Comparison of ENCODE assay signal across 8 cellular contexts in the genomic region with DNA sequence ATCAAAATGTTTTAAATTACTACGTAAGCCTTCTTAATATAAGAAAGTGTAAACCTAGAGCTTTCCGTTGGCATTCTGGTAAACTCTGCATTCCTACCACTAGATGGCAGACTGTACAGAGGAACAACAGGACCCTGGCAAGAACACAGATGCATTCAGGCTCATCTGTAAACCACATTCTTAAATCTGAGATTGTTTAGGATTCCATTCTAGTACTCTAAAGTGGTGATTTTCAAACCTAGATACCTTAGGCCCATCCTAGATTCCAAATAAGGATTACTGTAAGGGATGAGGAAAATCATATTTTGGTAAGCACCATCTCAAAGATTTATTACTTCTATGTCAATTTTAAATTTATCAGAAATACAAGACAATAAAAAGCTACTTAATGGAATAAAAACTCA. TPM values are rescaled to one million over a fixed set of nuclear protein-coding genes. Genes with fewer than 3 reads are reported as not detected.
DNase-seq lines count a peak whose midpoint lies in the region; ATAC-seq, FAIRE-seq and TF ChIP-seq lines count a peak whose summit lies in the region.

No MANE protein-coding gene starts in this region.

- H3K4me2 ChIP-seq in K562 (ENCODE audit: insufficient read depth, low read length) (no peak overlapping the region), hepatocyte (peak overlapping the region; percentile 50)

- H3K9me1 ChIP-seq in K562 (ENCODE audit: control insufficient read depth, insufficient read depth, low read length) = no peaks in the 10 kb centered on the region

- TF ChIP-seq EP300 in K562 (IDR thresholded peaks at IDR 0.05; ENCODE audit: low read length) (no peak), sigmoid colon (IDR thresholded peaks at IDR 0.05) (peak in 1 of 4 donors; percentile 34)

- H4K20me1 ChIP-seq in K562 (replicated peaks; ENCODE audit: control insufficient read depth, insufficient read depth, low read length) = peaks cover 22% of the 10 kb centered on the region
- H4K20me1 ChIP-seq in hepatocyte (ENCODE audit: insufficient read depth, poor library complexity, severe bottlenecking) = peaks cover 87% of the 10 kb centered on the region

- intact Hi-C loops in K562 (cut with micrococcal nuclease) = loop anchor here (1.0 to 10.0 kb wide), 7 partner anchors 21 to 250 kb away; a partner anchor contains a TSS
- intact Hi-C loops in sigmoid colon (cut with DNase I) = loop anchor here (2.0 to 5.0 kb wide), 3 partner anchors 77 to 153 kb away; no protein-coding TSS in a partner anchor

- peak; percentile 80 to 84 for TF ChIP-seq RAD21 in K562 (CRISPR knock-in tag; conservative IDR thresholded peaks at IDR 0.05 in 1 of 2, IDR thresholded peaks at IDR 0.05 in 1 of 2)

- H3K27ac ChIP-seq in K562 (ENCODE audit: extremely low read depth, low read depth, low read length) (peak overlapping the region; percentile 45; the same call in 1 of the 3 replicates), hepatocyte (no peak overlapping the region), sigmoid colon (peak overlapping the region; percentile 52 to 74 (median 69))

- peak; percentile 63 for ATAC-seq in K562

- H3K9ac ChIP-seq in K562 (ENCODE audit: insufficient read depth in 1 of 2, low read depth in 2 of 2, low read length in 2 of 2) = peak overlapping the region in 1 of 2 experiments; percentile 15; a peak in 1 of 4 replicates

- H3K79me2 ChIP-seq in K562 (ENCODE audit: control insufficient read depth, insufficient read depth, low read length) (peaks cover 97% of the 10 kb centered on the region), hepatocyte (peaks cover 95% of the 10 kb centered on the region)

- H3K9me2 ChIP-seq in hepatocyte (replicated peaks; ENCODE audit: insufficient read depth) = no peaks in the 10 kb centered on the region

- TF ChIP-seq CTCF in K562 (IDR thresholded peaks at IDR 0.05 in 2 of 3, conservative IDR thresholded peaks at IDR 0.05 in 1 of 3; ENCODE audit: insufficient read depth in 2 of 3, low read depth in 1 of 3, low read length in 3 of 3) = peak; percentile 69 to 89 (median 78)
- peak; percentile 92 for TF ChIP-seq CTCF in hepatocyte (IDR thresholded peaks at IDR 0.05; ENCODE audit: poor library complexity)
- peak; percentile 83 to 96 (median 90) for TF ChIP-seq CTCF in sigmoid colon (IDR thresholded peaks at IDR 0.05)

- TF ChIP-seq POLR2A in K562 (conservative IDR thresholded peaks at IDR 0.05) = no peak
- TF ChIP-seq POLR2A in sigmoid colon (IDR thresholded peaks at IDR 0.05) = no peak

- no peak overlapping the region for H2AFZ ChIP-seq in K562 (ENCODE audit: low read depth, low read length)
- H2AFZ ChIP-seq in hepatocyte = no peak overlapping the region

- POLR2A ChIA-PET in K562 (lab: Yijun Ruan, JAX) = interaction anchor here (0.6 to 2.8 kb wide), 9 partner anchors 10 to 203 kb away, joined by 3 to 22 read pairs (median 4); a partner anchor contains a TSS

- in situ Hi-C loops in K562 (cut with MboI) = loop anchor here (5.0 kb wide), 1 partner anchor 160 kb away; no protein-coding TSS in a partner anchor

- H3K9me3 ChIP-seq in K562 (replicated peaks; ENCODE audit: control insufficient read depth, insufficient read depth, low read depth, low read length) = no peaks in the 10 kb centered on the region
- H3K9me3 ChIP-seq in hepatocyte (ENCODE audit: low read depth) = no peaks in the 10 kb centered on the region
- H3K9me3 ChIP-seq in sigmoid colon = no peaks in the 10 kb centered on the region

- BruUV-seq in K562 (replicated peaks; lab: Mats Ljungman, UMichigan) = no TSS peak

- DNase-seq in activated naive CD4-positive, alpha-beta T cell treated with Interleukin-2 at 50 U/mL for 16 hours = peak; percentile 28
- DNase-seq in activated naive CD4-positive, alpha-beta T cell (lab: John Stamatoyannopoulos, UW) = no peak
- peak; percentile 83 for DNase-seq in H4 (ENCODE audit: low spot score)
- peak; percentile 89 for DNase-seq in LHCN-M2 (ENCODE audit: low read depth)
- DNase-seq in RPMI7951 (ENCODE audit: low read depth) = peak; percentile 86
- peak; percentile 70 to 86 (median 75) for DNase-seq in K562 (ENCODE audit: extremely low read depth in 1 of 4, low spot score in 3 of 4)
- peak; percentile 87 for DNase-seq in hepatocyte (ENCODE audit: low spot score)
- peak; percentile 83 for DNase-seq in sigmoid colon

- WGBS in K562 (ENCODE audit: insufficient coverage, low coverage, missing lambda C conversion rate) = 0% methylated on average over 2 of the region's 2 CpGs
- WGBS in hepatocyte (ENCODE audit: low lambda C conversion rate, missing lambda C conversion rate) = 2% methylated on average over 2 of the region's 2 CpGs
- WGBS in sigmoid colon, 2 donors = 0 to 3% methylated on average over 2 of the region's 2 CpGs

- peak; percentile 81 for FAIRE-seq in K562 (lab: Jason Lieb, UNC)

- H3K4me3 ChIP-seq in K562 (no peak overlapping the region), hepatocyte (no peak overlapping the region), sigmoid colon (peak overlapping the region in 3 of 4 donors; percentile 15 to 23 (median 18))

- H3K36me3 ChIP-seq in K562 (ENCODE audit: control insufficient read depth, insufficient read depth, low read length) = peaks cover 28% of the 10 kb centered on the region
- H3K36me3 ChIP-seq in hepatocyte (replicated peaks; ENCODE audit: insufficient read depth, low read depth) = no peaks in the 10 kb centered on the region
- no peaks in the 10 kb centered on the region for H3K36me3 ChIP-seq in sigmoid colon

- H3K4me1 ChIP-seq in K562 (replicated peaks in 1 of 2; ENCODE audit: control insufficient read depth in 2 of 2, insufficient read depth in 2 of 2, low read length in 2 of 2) (peaks cover 6 to 37% of the 10 kb centered on the region in 2 experiments; a peak in 4 of 5 replicates), hepatocyte (ENCODE audit: insufficient read depth) (peaks cover 7% of the 10 kb centered on the region), sigmoid colon (peaks cover 0 to 78% (median 63%) of the 10 kb centered on the region in 4 donors)

- CTCF ChIA-PET in K562 (lab: Yijun Ruan, JAX; ENCODE audit: low intra/inter-chr PET ratio) = interaction anchor here (0.7 to 2.5 kb wide), 6 partner anchors 108 to 250 kb away, joined by 3 to 24 read pairs (median 5); no protein-coding TSS in a partner anchor

- H3K27me3 ChIP-seq in K562 (ENCODE audit: control insufficient read depth in 2 of 2, insufficient read depth in 2 of 2, low read length in 2 of 2) = no peaks in the 10 kb centered on the region
- no peaks in the 10 kb centered on the region for H3K27me3 ChIP-seq in hepatocyte
- no peaks in the 10 kb centered on the region for H3K27me3 ChIP-seq in sigmoid colon

TF ChIP-seq in K562, 482 proteins besides CTCF, POLR2A, EP300 and RAD21 (continues in another document):
- no peak for TF ChIP-seq SPI1 (IDR thresholded peaks at IDR 0.05; ENCODE audit: borderline replicate concordance, low read depth, low read length)
- no peak for TF ChIP-seq JUN (IDR thresholded peaks at IDR 0.05; ENCODE audit: borderline replicate concordance, low read depth, low read length)
- no peak for TF ChIP-seq JUN (CRISPR knock-in tag; IDR thresholded peaks at IDR 0.05; ENCODE audit: borderline replicate concordance)
- no peak for TF ChIP-seq RBM22 (IDR thresholded peaks at IDR 0.05; ENCODE audit: low read depth, low read length, poor library complexity, severe bottlenecking)
- TF ChIP-seq ILK (tag; IDR thresholded peaks at IDR 0.05; ENCODE audit: borderline replicate concordance, low read depth) = no peak
- no peak for TF ChIP-seq ZBTB17 (CRISPR knock-in tag; IDR thresholded peaks at IDR 0.05)
- no peak for TF ChIP-seq EGR1 (conservative IDR thresholded peaks at IDR 0.05)
- TF ChIP-seq ZNF766 (CRISPR knock-in tag; conservative IDR thresholded peaks at IDR 0.05) = no peak
- TF ChIP-seq, protein P1, sequence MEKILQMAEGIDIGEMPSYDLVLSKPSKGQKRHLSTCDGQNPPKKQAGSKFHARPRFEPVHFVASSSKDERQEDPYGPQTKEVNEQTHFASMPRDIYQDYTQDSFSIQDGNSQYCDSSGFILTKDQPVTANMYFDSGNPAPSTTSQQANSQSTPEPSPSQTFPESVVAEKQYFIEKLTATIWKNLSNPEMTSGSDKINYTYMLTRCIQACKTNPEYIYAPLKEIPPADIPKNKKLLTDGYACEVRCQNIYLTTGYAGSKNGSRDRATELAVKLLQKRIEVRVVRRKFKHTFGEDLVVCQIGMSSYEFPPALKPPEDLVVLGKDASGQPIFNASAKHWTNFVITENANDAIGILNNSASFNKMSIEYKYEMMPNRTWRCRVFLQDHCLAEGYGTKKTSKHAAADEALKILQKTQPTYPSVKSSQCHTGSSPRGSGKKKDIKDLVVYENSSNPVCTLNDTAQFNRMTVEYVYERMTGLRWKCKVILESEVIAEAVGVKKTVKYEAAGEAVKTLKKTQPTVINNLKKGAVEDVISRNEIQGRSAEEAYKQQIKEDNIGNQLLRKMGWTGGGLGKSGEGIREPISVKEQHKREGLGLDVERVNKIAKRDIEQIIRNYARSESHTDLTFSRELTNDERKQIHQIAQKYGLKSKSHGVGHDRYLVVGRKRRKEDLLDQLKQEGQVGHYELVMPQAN (IDR thresholded peaks at IDR 0.05; ENCODE audit: borderline replicate concordance) = no peak

RNA-seq across cellular contexts. Expression of a gene that starts 26.9 kb away (rescaled TPM):
- total RNA-seq in H4 (2014; rRNA removed; shearing (Covaris generic)) = 66.1 and 91.1 TPM in 2 replicates
- 168 and 186 TPM in 2 replicates for total RNA-seq in LHCN-M2 (2014; rRNA removed)
- 119 TPM for polyA plus RNA-seq in LHCN-M2 (2012)
- total RNA-seq in RPMI7951 (2014; rRNA removed; shearing (Covaris generic)) = 154 and 211 TPM in 2 replicates
- 475 and 1,498 TPM in 2 replicates for total RNA-seq in K562 (2011; cell fraction: chromatin; rRNA removed; ENCODE audit: low replicate concordance)
- total RNA-seq in K562 (2011; cell fraction: nucleolus; rRNA removed) = 202 and 279 TPM in 2 replicates
- 517 and 758 TPM in 2 replicates for total RNA-seq in K562 (2011; cell fraction: nucleoplasm; rRNA removed)
- total RNA-seq in K562 (2014; rRNA removed) = 230 and 307 TPM in 2 replicates
- total RNA-seq in K562 (2014; rRNA removed; fragmentation: Illumina TruSeq; extraction: Trizol) = 340 and 386 TPM in 2 replicates
- 269 and 309 TPM in 2 replicates for total RNA-seq in K562 (2015; rRNA removed; fragmentation: Illumina TruSeq; extraction: Trizol)
- total RNA-seq in K562 (2021) = 281 and 340 TPM in 2 replicates
- polyA plus RNA-seq in K562 (2011; rRNA removed) = 681 and 990 TPM in 2 replicates
- 509 and 566 TPM in 2 replicates for polyA plus RNA-seq in K562 (2011; cell fraction: cytosol; rRNA removed)
- 499 and 568 TPM in 2 replicates for polyA plus RNA-seq in K562 (2011; cell fraction: nucleus; rRNA removed)
- 259 and 286 TPM in 2 replicates for polyA plus RNA-seq in K562 (2012)
- polyA plus RNA-seq in K562 (2014; fragmentation: Illumina TruSeq; extraction: Trizol) = 445 and 542 TPM in 2 replicates
- 100 to 1,000 TPM in 1 of 2 experiments, 10 to 100 TPM in 1; 41.3 to 129 TPM for polyA plus RNA-seq in K562 (2014; fragmentation: Nextera tagmentation; extraction: Ambion mirVana)
- 304 TPM in 2 replicates for polyA plus RNA-seq in K562 (2014; rRNA removed)
- 1,181 and 1,573 TPM in 2 replicates for polyA minus RNA-seq in K562 (2011; rRNA and poly(A)+ RNA removed)
- polyA minus RNA-seq in K562 (2011; cell fraction: cytosol; rRNA and poly(A)+ RNA removed) = 387 and 658 TPM in 2 replicates
- 394 and 431 TPM in 2 replicates for polyA minus RNA-seq in K562 (2011; cell fraction: nucleus; rRNA and poly(A)+ RNA removed)
- 197 and 248 TPM in 2 replicates for total RNA-seq in hepatocyte
- 46.4 and 47.7 TPM in 2 replicates for polyA plus RNA-seq in hepatocyte
- total RNA-seq in sigmoid colon = 100 to 1,000 TPM; 213 to 250 (median 230) TPM
- 100 to 1,000 TPM in 1 of 3 donors, 10 to 100 TPM in 2; 55.3 to 100 (median 81.1) TPM for polyA plus RNA-seq in sigmoid colon

Comparison
In these comparisons a context has a peak if more than half of its experiments do, and no peak if none do; other contexts are left out.
1. DNase-seq: peak in activated naive CD4-positive, alpha-beta T cell treated with Interleukin-2 at 50 U/mL for 16 hours (single experiment), H4 (single experiment), LHCN-M2 (single experiment), RPMI7951 (single experiment), K562 (4 of 4), hepatocyte (single experiment) and sigmoid colon (single experiment); none in activated naive CD4-positive, alpha-beta T cell (0 of 4).
2. H3K4me3 ChIP-seq: peak in sigmoid colon (3 of 4); none in K562 (single experiment) and hepatocyte (single experiment).
3. Peak in every context shown above with its lines, with median percentiles within 50 percentile points of each other: CTCF ChIP-seq.